In the genomic region with DNA sequence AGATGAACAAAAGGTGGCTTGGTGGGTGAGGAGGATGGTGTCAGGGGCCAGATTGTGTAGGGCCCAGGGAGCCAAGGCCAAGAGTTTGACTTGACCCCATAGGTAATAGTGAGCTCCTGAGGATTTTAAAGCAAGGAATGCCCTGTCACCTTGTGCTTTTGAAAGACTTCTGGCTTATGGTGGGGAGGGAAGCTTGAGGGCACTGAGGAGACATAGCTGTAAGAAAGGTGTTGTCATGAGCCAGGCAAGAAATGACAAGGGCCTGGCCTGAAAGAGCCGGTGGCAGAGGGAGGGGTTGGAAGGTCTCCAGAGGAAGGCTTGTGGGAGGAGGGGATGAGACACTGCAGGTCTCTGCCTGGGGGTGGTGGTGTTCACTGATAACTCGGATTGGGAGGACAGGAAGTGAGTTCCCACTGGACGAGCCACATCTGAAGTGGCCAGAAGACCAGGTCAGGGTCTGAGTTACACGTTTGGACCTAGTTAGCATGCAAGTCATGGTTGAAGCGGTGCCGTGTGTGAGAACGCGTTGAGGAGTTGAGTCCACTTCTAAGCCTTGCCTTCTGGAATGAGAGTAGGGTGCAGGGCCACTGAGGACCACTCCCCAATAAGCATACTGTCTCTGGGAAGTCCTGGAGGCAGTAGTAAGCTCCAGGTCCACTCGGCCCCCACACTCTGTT, we compare ENCODE assay signal across 16 cellular contexts.
DNase-seq lines count a peak whose midpoint lies in the region; ATAC-seq and TF ChIP-seq lines count a peak whose summit lies in the region.
"Had no signal": no experiment of that assay in that cellular context is flagged by ENCODE, and none has a peak within 500 bp of the region (broad histone marks: within the 10 kb centered on the region; RNA-seq: fewer than 3 reads in every experiment).

No MANE protein-coding gene starts in this region.

- H3F3A ChIP-seq in SK-N-SH (replicated peaks; ENCODE audit: insufficient read depth), result no peaks in the 10 kb centered on the region

- H3K4me3 ChIP-seq in breast epithelium, result no peak overlapping the region
- H3K4me3 ChIP-seq in SK-N-SH (ENCODE audit: low read depth in 2 of 2, low read length in 1 of 2), result no peak overlapping the region
- H3K4me3 ChIP-seq: coronary artery, GM23248, neural progenitor cell had no signal

- TF ChIP-seq EP300 in SK-N-SH (IDR thresholded peaks at IDR 0.05; ENCODE audit: borderline replicate concordance in 1 of 2, low read depth in 1 of 2, low read length in 1 of 2), result no peak

- POLR2A ChIA-PET in MCF 10A (lab: Yijun Ruan, JAX) (interaction anchor here (1.0 kb wide), 1 partner anchor 129 kb away, joined by 4 read pairs; the partner anchor contains the start of gene MOB1A), SK-N-SH (lab: Yijun Ruan, JAX) (no interaction called here)

- no peak overlapping the region for H2AFZ ChIP-seq in SK-N-SH (ENCODE audit: low read depth)
- H2AFZ ChIP-seq: GM23248, neural progenitor cell had no signal

- no peak for TF ChIP-seq CTCF in MCF 10A (IDR thresholded peaks at IDR 0.05; ENCODE audit: unreplicated experiment)
- TF ChIP-seq CTCF in breast epithelium (IDR thresholded peaks at IDR 0.05), result no peak
- TF ChIP-seq CTCF in mesothelial cell of epicardium (IDR thresholded peaks at IDR 0.05; ENCODE audit: unreplicated experiment), result no peak
- TF ChIP-seq CTCF in SK-N-SH (IDR thresholded peaks at IDR 0.05), result no peak

- H3K36me3 ChIP-seq in breast epithelium (no peaks in the 10 kb centered on the region), SK-N-SH (replicated peaks in 1 of 2; ENCODE audit: control insufficient read depth in 1 of 2, insufficient read depth in 2 of 2, low read length in 1 of 2) (peaks cover 0 to 21% of the 10 kb centered on the region in 2 experiments)
- H3K36me3 ChIP-seq: neural progenitor cell had no signal

- no peaks in the 10 kb centered on the region for H3K4me1 ChIP-seq in breast epithelium
- H3K4me1 ChIP-seq in SK-N-SH (ENCODE audit: control insufficient read depth in 1 of 2, insufficient read depth in 2 of 2, low read depth in 1 of 2, low read length in 1 of 2), result peaks cover 0 to 30% of the 10 kb centered on the region in 2 experiments; a peak in 1 of 4 replicates

- H3K9ac ChIP-seq in SK-N-SH, result no peak overlapping the region
- H3K9ac ChIP-seq: GM23248, neural progenitor cell had no signal

- H3K4me1 Mint-ChIP-seq in MCF 10A (ENCODE audit: insufficient read depth, unreplicated experiment) (peaks cover 25% of the 10 kb centered on the region), mesothelial cell of epicardium (peaks cover 22% of the 10 kb centered on the region)
- peaks cover 15% of the 10 kb centered on the region for H3K4me1 Mint-ChIP-seq in activated T-helper 17 cell treated with anti-CD3 and anti-CD28 coated beads, Interleukin-2, amount 50 U/mL, for 72 hours

- ATAC-seq in activated T-helper 17 cell treated with anti-CD3 and anti-CD28 coated beads, Interleukin-2, amount 50 U/mL, for 72 hours (replicated peaks), result no peak
- no peak for ATAC-seq in GM18498 (IDR thresholded peaks at IDR 0.05; ENCODE audit: unreplicated experiment)

- H3K27me3 Mint-ChIP-seq in MCF 10A (ENCODE audit: insufficient read depth, unreplicated experiment), result no peaks in the 10 kb centered on the region
- no peaks in the 10 kb centered on the region for H3K27me3 Mint-ChIP-seq in activated T-helper 17 cell treated with anti-CD3 and anti-CD28 coated beads, Interleukin-2, amount 50 U/mL, for 72 hours
- no peaks in the 10 kb centered on the region for H3K27me3 Mint-ChIP-seq in mesothelial cell of epicardium (ENCODE audit: low read depth)

- no peak for TF ChIP-seq POLR2A in breast epithelium (IDR thresholded peaks at IDR 0.05)

- no peaks in the 10 kb centered on the region for H4K20me1 ChIP-seq in SK-N-SH (ENCODE audit: insufficient read depth)

- no peak for TF ChIP-seq RAD21 in SK-N-SH (IDR thresholded peaks at IDR 0.05; ENCODE audit: low read length)

- no peaks in the 10 kb centered on the region for H3K79me2 ChIP-seq in SK-N-SH (ENCODE audit: insufficient read depth)

- no peaks in the 10 kb centered on the region for H3K9me2 ChIP-seq in SK-N-SH

- BruUV-seq in MCF 10A (replicated peaks; lab: Mats Ljungman, UMichigan), result no TSS peak

- CTCF ChIA-PET in MCF 10A (lab: Yijun Ruan, JAX), result interaction anchor here (0.6 kb wide), 1 partner anchor 72 kb away, joined by 4 read pairs; no protein-coding TSS in a partner anchor
- CTCF ChIA-PET in SK-N-SH (lab: Yijun Ruan, JAX), result no interaction called here

- H3K4me3 Mint-ChIP-seq in MCF 10A (ENCODE audit: unreplicated experiment) (no peak overlapping the region), mesothelial cell of epicardium (no peak overlapping the region)
- no peak overlapping the region for H3K4me3 Mint-ChIP-seq in activated T-helper 17 cell treated with anti-CD3 and anti-CD28 coated beads, Interleukin-2, amount 50 U/mL, for 72 hours
- H3K4me3 Mint-ChIP-seq: neural progenitor cell had no signal

- DNase-seq in MCF 10A (ENCODE audit: unreplicated experiment), result no peak
- no peak for DNase-seq in breast epithelium (ENCODE audit: low spot score in 2 of 2)
- DNase-seq in mesothelial cell of epicardium (ENCODE audit: low spot score in 2 of 2, unreplicated experiment in 2 of 2), result no peak
- no peak for DNase-seq in NCI-H1105 treated with DMSO at 0.1 percent for 48 hours (lab: John Stamatoyannopoulos, UW)
- no peak for DNase-seq in NCI-H1436 (lab: John Stamatoyannopoulos, UW)
- DNase-seq in SK-N-SH, result no peak
- DNase-seq: activated CD4-positive, alpha-beta T cell treated with anti-CD3 and anti-CD28 coated beads, Interleukin-2, amount 50 U/mL, for 48 hours; COR-L47; GM23248; mesenchymal stem cell; NCI-H446; stimulated activated naive CD4-positive, alpha-beta T cell treated with Interleukin-2 at 50 U/mL for 16 hours had no signal

- H3K36me3 Mint-ChIP-seq in MCF 10A (ENCODE audit: insufficient read depth, unreplicated experiment), result peaks cover 40% of the 10 kb centered on the region
- H3K36me3 Mint-ChIP-seq in activated T-helper 17 cell treated with anti-CD3 and anti-CD28 coated beads, Interleukin-2, amount 50 U/mL, for 72 hours (ENCODE audit: low read depth), result peaks cover 52% of the 10 kb centered on the region
- H3K36me3 Mint-ChIP-seq in mesothelial cell of epicardium, result peaks cover 12% of the 10 kb centered on the region

- WGBS in SK-N-SH (ENCODE audit: low lambda C conversion rate), result 95% methylated on average over 7 of the region's 9 CpGs

- H3K27me3 ChIP-seq in breast epithelium, result no peaks in the 10 kb centered on the region
- H3K27me3 ChIP-seq in SK-N-SH (ENCODE audit: insufficient read depth), result no peaks in the 10 kb centered on the region
- H3K27me3 ChIP-seq: neural progenitor cell had no signal

- intact Hi-C loops in MCF 10A (cut with micrococcal nuclease), result no loop called here
- intact Hi-C loops in breast epithelium (cut with DNase I; ENCODE audit: low total_unique reads), result no loop called here

- H3K9me3 Mint-ChIP-seq in MCF 10A (ENCODE audit: unreplicated experiment), result no peaks in the 10 kb centered on the region
- no peaks in the 10 kb centered on the region for H3K9me3 Mint-ChIP-seq in activated T-helper 17 cell treated with anti-CD3 and anti-CD28 coated beads, Interleukin-2, amount 50 U/mL, for 72 hours
- no peaks in the 10 kb centered on the region for H3K9me3 Mint-ChIP-seq in mesothelial cell of epicardium
- H3K9me3 Mint-ChIP-seq: neural progenitor cell had no signal

- H3K27ac Mint-ChIP-seq in MCF 10A (ENCODE audit: low read depth, unreplicated experiment), result peak overlapping the region; percentile 11
- H3K27ac Mint-ChIP-seq in activated T-helper 17 cell treated with anti-CD3 and anti-CD28 coated beads, Interleukin-2, amount 50 U/mL, for 72 hours, result peak overlapping the region; percentile 51
- peak overlapping the region; percentile 38 for H3K27ac Mint-ChIP-seq in mesothelial cell of epicardium
- H3K27ac Mint-ChIP-seq: neural progenitor cell had no signal

- H3K9me3 ChIP-seq in breast epithelium (no peaks in the 10 kb centered on the region), SK-N-SH (no peaks in the 10 kb centered on the region)

- H3K27ac ChIP-seq in breast epithelium (no peak overlapping the region), SK-N-SH (ENCODE audit: low read depth in 2 of 2, low read length in 1 of 2) (no peak overlapping the region)
- H3K27ac ChIP-seq: coronary artery, GM23248, neural progenitor cell had no signal

- no peak overlapping the region for H3K4me2 ChIP-seq in SK-N-SH
- H3K4me2 ChIP-seq: neural progenitor cell had no signal

TF ChIP-seq in SK-N-SH, 30 proteins besides CTCF, POLR2A, EP300 and RAD21:
- TF ChIP-seq ELF1 (IDR thresholded peaks at IDR 0.05), result no peak
- no peak for TF ChIP-seq TCF12 (IDR thresholded peaks at IDR 0.05)
- TF ChIP-seq RCOR1 (IDR thresholded peaks at IDR 0.05; ENCODE audit: low read length), result no peak
- TF ChIP-seq IRF3 (IDR thresholded peaks at IDR 0.05; ENCODE audit: low read depth, low read length), result no peak
- no peak for TF ChIP-seq MEF2A (IDR thresholded peaks at IDR 0.05; ENCODE audit: borderline replicate concordance, low read depth)
- no peak for TF ChIP-seq RXRA (IDR thresholded peaks at IDR 0.05; ENCODE audit: borderline replicate concordance, low read depth)
- no peak for TF ChIP-seq SMC3 (IDR thresholded peaks at IDR 0.05; ENCODE audit: low read depth, low read length)
- TF ChIP-seq EZH2phosphoT487 (IDR thresholded peaks at IDR 0.05; ENCODE audit: borderline replicate concordance, low read depth), result no peak
- TF ChIP-seq MXI1 (IDR thresholded peaks at IDR 0.05; ENCODE audit: low read depth, low read length), result no peak
- no peak for TF ChIP-seq RFX5 (IDR thresholded peaks at IDR 0.05; ENCODE audit: low read length)
- TF ChIP-seq CHD2 (IDR thresholded peaks at IDR 0.05; ENCODE audit: low read length, partially characterized antibody), result no peak
